In the genomic region with DNA sequence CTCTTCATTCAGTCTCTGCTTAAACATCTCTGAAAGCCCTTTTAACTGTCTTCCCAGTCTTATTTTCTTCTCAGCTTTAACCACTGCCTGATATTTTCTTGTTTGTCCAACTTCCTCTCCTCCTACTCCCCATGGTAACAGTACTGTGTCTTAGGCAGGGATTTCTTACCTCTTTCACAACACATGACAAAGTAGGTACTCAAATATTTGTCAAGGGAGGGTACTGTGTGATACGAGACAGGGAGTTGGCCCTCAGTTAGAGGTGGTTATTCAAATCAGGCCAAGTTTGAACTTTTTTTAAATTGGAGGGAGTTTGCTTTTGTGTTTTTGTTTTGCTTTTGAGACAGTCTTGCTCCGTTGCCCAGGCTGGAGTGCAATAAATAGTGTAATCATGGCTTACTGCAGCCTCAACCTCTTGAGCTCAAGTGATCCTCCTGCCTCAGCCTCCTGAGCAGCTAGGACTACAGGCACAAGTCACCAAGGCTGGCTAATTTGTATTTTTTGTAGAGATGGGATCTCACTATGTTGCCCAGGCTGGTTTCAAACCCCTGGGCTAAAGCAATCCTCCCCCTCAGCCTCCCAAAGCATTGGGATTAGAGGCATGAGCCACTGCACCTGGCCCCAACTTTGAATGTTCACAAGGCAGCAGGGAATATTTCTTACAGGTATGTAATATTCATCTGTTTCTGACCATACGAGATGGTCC, we compare ENCODE assay signal across 1 cellular context.
TF ChIP-seq lines count a peak whose summit lies in the region.

No MANE protein-coding gene starts in this region.

TF ChIP-seq in HepG2, 621 proteins besides CTCF, POLR2A, EP300 and RAD21 (continued from another document and continues in another):
- TF ChIP-seq, protein P1, sequence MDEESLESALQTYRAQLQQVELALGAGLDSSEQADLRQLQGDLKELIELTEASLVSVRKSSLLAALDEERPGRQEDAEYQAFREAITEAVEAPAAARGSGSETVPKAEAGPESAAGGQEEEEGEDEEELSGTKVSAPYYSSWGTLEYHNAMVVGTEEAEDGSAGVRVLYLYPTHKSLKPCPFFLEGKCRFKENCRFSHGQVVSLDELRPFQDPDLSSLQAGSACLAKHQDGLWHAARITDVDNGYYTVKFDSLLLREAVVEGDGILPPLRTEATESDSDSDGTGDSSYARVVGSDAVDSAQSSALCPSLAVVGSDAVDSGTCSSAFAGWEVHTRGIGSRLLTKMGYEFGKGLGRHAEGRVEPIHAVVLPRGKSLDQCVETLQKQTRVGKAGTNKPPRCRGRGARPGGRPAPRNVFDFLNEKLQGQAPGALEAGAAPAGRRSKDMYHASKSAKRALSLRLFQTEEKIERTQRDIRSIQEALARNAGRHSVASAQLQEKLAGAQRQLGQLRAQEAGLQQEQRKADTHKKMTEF (CRISPR knock-in tag; IDR thresholded peaks at IDR 0.05): peak; percentile 64; the same call in 1 of the 2 replicates
- TF ChIP-seq CEBPB (IDR thresholded peaks at IDR 0.05; ENCODE audit: borderline replicate concordance, low read depth, low read length) (peak; percentile 87), FOXA3 (CRISPR knock-in tag; IDR thresholded peaks at IDR 0.05) (peak; percentile 91), GFI1 (CRISPR knock-in tag; IDR thresholded peaks at IDR 0.05; ENCODE audit: borderline replicate concordance) (peak; percentile 87), JUNB (CRISPR knock-in tag; IDR thresholded peaks at IDR 0.05; ENCODE audit: borderline replicate concordance) (peak; percentile 14; the same call in 1 of the 2 replicates), NR2F2 (IDR thresholded peaks at IDR 0.05; ENCODE audit: borderline replicate concordance, low read depth) (0 out of 2 replicates have a peak, but pooled peaks have one; percentile 36), RXRB (CRISPR knock-in tag; IDR thresholded peaks at IDR 0.05; ENCODE audit: borderline replicate concordance) (peak; percentile 81), ZNF776 (CRISPR knock-in tag; IDR thresholded peaks at IDR 0.05) (no peak), DPF2 (CRISPR knock-in tag; IDR thresholded peaks at IDR 0.05; ENCODE audit: borderline replicate concordance, low read depth) (peak; percentile 48; the same call in 1 of the 2 replicates), CEBPG (CRISPR knock-in tag; IDR thresholded peaks at IDR 0.05) (peak; percentile 89), ATF4 (CRISPR knock-in tag; IDR thresholded peaks at IDR 0.05) (0 out of 4 replicates have a peak, but pooled peaks of 1 of the 2 experiments have one; percentile 27), ZBTB39 (CRISPR knock-in tag; IDR thresholded peaks at IDR 0.05) (peak; percentile 69; the same call in 1 of the 2 replicates), ZNF12 (CRISPR knock-in tag; IDR thresholded peaks at IDR 0.05) (no peak), RFX3 (CRISPR knock-in tag; IDR thresholded peaks at IDR 0.05) (peak; percentile 63), CC2D1A (CRISPR knock-in tag; IDR thresholded peaks at IDR 0.05) (no peak), KLF6 (CRISPR knock-in tag; IDR thresholded peaks at IDR 0.05) (0 out of 2 replicates have a peak, but pooled peaks have one; percentile 29), NFIC (IDR thresholded peaks at IDR 0.05; ENCODE audit: low read length) (0 out of 2 replicates have a peak, but pooled peaks have one; percentile 50), ARID5B (CRISPR knock-in tag; IDR thresholded peaks at IDR 0.05) (peak; percentile 92), SOX5 (CRISPR knock-in tag; IDR thresholded peaks at IDR 0.05; ENCODE audit: borderline replicate concordance) (peak; percentile 65; the same call in 1 of the 2 replicates), MXI1 (IDR thresholded peaks at IDR 0.05; ENCODE audit: borderline replicate concordance, low read depth, low read length) (peak; percentile 32; the same call in 1 of the 3 replicates), SP5 (CRISPR knock-in tag; IDR thresholded peaks at IDR 0.05; ENCODE audit: borderline replicate concordance, low read depth) (0 out of 2 replicates have a peak, but pooled peaks have one; percentile 66), ZNF577 (CRISPR knock-in tag; IDR thresholded peaks at IDR 0.05; ENCODE audit: borderline replicate concordance, low read depth) (no peak), ZNF430 (CRISPR knock-in tag; IDR thresholded peaks at IDR 0.05) (0 out of 2 replicates have a peak, but pooled peaks have one; percentile 8), AGO1 (IDR thresholded peaks at IDR 0.05; ENCODE audit: low read depth, low read length, poor library complexity, severe bottlenecking) (no peak), KLF15 (CRISPR knock-in tag; IDR thresholded peaks at IDR 0.05; ENCODE audit: borderline replicate concordance) (no peak), ZNF644 (CRISPR knock-in tag; IDR thresholded peaks at IDR 0.05; ENCODE audit: low read depth) (0 out of 2 replicates have a peak, but pooled peaks have one; percentile 30)
- TF ChIP-seq, protein P2, sequence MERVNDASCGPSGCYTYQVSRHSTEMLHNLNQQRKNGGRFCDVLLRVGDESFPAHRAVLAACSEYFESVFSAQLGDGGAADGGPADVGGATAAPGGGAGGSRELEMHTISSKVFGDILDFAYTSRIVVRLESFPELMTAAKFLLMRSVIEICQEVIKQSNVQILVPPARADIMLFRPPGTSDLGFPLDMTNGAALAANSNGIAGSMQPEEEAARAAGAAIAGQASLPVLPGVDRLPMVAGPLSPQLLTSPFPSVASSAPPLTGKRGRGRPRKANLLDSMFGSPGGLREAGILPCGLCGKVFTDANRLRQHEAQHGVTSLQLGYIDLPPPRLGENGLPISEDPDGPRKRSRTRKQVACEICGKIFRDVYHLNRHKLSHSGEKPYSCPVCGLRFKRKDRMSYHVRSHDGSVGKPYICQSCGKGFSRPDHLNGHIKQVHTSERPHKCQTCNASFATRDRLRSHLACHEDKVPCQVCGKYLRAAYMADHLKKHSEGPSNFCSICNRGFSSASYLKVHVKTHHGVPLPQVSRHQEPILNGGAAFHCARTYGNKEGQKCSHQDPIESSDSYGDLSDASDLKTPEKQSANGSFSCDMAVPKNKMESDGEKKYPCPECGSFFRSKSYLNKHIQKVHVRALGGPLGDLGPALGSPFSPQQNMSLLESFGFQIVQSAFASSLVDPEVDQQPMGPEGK (CRISPR knock-in tag; IDR thresholded peaks at IDR 0.05): peak; percentile 41; the same call in 1 of the 2 replicates
- TF ChIP-seq, protein P3, sequence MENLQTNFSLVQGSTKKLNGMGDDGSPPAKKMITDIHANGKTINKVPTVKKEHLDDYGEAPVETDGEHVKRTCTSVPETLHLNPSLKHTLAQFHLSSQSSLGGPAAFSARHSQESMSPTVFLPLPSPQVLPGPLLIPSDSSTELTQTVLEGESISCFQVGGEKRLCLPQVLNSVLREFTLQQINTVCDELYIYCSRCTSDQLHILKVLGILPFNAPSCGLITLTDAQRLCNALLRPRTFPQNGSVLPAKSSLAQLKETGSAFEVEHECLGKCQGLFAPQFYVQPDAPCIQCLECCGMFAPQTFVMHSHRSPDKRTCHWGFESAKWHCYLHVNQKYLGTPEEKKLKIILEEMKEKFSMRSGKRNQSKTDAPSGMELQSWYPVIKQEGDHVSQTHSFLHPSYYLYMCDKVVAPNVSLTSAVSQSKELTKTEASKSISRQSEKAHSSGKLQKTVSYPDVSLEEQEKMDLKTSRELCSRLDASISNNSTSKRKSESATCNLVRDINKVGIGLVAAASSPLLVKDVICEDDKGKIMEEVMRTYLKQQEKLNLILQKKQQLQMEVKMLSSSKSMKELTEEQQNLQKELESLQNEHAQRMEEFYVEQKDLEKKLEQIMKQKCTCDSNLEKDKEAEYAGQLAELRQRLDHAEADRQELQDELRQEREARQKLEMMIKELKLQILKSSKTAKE (CRISPR knock-in tag; IDR thresholded peaks at IDR 0.05; ENCODE audit: borderline replicate concordance): peak; percentile 45; the same call in 1 of the 2 replicates
- TF ChIP-seq, protein P4, sequence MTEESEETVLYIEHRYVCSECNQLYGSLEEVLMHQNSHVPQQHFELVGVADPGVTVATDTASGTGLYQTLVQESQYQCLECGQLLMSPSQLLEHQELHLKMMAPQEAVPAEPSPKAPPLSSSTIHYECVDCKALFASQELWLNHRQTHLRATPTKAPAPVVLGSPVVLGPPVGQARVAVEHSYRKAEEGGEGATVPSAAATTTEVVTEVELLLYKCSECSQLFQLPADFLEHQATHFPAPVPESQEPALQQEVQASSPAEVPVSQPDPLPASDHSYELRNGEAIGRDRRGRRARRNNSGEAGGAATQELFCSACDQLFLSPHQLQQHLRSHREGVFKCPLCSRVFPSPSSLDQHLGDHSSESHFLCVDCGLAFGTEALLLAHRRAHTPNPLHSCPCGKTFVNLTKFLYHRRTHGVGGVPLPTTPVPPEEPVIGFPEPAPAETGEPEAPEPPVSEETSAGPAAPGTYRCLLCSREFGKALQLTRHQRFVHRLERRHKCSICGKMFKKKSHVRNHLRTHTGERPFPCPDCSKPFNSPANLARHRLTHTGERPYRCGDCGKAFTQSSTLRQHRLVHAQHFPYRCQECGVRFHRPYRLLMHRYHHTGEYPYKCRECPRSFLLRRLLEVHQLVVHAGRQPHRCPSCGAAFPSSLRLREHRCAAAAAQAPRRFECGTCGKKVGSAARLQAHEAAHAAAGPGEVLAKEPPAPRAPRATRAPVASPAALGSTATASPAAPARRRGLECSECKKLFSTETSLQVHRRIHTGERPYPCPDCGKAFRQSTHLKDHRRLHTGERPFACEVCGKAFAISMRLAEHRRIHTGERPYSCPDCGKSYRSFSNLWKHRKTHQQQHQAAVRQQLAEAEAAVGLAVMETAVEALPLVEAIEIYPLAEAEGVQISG (CRISPR knock-in tag; IDR thresholded peaks at IDR 0.05): no peak
- TF ChIP-seq, protein P5, sequence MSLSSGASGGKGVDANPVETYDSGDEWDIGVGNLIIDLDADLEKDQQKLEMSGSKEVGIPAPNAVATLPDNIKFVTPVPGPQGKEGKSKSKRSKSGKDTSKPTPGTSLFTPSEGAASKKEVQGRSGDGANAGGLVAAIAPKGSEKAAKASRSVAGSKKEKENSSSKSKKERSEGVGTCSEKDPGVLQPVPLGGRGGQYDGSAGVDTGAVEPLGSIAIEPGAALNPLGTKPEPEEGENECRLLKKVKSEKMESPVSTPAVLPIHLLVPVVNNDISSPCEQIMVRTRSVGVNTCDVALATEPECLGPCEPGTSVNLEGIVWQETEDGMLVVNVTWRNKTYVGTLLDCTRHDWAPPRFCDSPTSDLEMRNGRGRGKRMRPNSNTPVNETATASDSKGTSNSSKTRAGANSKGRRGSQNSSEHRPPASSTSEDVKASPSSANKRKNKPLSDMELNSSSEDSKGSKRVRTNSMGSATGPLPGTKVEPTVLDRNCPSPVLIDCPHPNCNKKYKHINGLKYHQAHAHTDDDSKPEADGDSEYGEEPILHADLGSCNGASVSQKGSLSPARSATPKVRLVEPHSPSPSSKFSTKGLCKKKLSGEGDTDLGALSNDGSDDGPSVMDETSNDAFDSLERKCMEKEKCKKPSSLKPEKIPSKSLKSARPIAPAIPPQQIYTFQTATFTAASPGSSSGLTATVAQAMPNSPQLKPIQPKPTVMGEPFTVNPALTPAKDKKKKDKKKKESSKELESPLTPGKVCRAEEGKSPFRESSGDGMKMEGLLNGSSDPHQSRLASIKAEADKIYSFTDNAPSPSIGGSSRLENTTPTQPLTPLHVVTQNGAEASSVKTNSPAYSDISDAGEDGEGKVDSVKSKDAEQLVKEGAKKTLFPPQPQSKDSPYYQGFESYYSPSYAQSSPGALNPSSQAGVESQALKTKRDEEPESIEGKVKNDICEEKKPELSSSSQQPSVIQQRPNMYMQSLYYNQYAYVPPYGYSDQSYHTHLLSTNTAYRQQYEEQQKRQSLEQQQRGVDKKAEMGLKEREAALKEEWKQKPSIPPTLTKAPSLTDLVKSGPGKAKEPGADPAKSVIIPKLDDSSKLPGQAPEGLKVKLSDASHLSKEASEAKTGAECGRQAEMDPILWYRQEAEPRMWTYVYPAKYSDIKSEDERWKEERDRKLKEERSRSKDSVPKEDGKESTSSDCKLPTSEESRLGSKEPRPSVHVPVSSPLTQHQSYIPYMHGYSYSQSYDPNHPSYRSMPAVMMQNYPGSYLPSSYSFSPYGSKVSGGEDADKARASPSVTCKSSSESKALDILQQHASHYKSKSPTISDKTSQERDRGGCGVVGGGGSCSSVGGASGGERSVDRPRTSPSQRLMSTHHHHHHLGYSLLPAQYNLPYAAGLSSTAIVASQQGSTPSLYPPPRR (CRISPR knock-in tag; IDR thresholded peaks at IDR 0.05; ENCODE audit: borderline replicate concordance): peak; percentile 52; the same call in 1 of the 2 replicates
